In the genomic region with DNA sequence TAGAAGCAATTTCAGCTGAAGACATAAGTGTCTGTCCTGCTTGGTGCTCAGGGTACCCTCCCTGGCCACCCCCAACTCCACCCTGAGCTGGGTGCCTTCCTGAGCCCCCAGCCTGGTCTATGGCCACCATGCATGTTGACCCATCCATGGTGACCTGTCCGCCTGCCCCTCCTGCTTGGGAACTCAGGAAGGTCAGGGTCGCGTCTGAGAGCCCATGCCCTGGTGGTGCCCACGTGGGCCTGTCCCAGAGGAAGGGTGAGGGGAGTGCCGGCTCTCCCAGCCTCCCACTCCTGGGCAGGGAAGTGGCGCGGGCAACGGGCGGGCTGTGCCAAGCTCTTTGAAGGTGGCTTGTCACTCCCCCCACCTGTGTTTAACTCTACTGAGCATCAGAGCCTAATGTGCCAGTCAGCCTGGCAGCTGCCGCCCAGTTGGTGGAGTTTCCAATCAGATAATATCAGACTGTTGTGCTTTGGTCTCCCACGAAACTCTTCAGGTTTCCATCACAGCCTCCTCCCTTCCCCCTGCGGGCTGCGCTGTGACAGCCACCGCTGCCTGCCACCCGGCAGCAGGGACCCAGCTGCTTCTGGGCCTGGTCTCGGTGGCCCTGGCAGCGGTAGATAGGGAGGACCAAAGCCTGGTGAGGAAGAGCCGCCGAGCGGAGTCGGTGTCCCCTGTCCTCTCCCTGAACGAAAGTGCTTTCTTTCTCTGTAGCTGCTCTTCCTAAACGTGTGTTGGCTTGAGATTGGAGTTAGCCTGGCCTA, we compare ENCODE assay signal across 8 cellular contexts. TPM values are rescaled to one million over a fixed set of nuclear protein-coding genes. Genes with fewer than 3 reads are reported as not detected.
DNase-seq lines count a peak whose midpoint lies in the region; ATAC-seq, FAIRE-seq and TF ChIP-seq lines count a peak whose summit lies in the region.

No MANE protein-coding gene starts in this region.

- peaks cover 58% of the 10 kb centered on the region for H3K4me1 Mint-ChIP-seq in activated T-cell treated with anti-CD3 and anti-CD28 coated beads, Interleukin-2, amount 50 U/mL, for 72 hours (ENCODE audit: low read depth)

- ATAC-seq in activated T-cell treated with anti-CD3 and anti-CD28 coated beads, Interleukin-2, amount 50 U/mL, for 72 hours (replicated peaks in 1 of 2): peak; percentile 31 to 58
- ATAC-seq in HG02798 (IDR thresholded peaks at IDR 0.05; ENCODE audit: poor library complexity, unreplicated experiment): no peak
- no peak for ATAC-seq in GM18907 (IDR thresholded peaks at IDR 0.05; ENCODE audit: unreplicated experiment)

- H3K4me3 Mint-ChIP-seq in activated T-cell treated with anti-CD3 and anti-CD28 coated beads, Interleukin-2, amount 50 U/mL, for 72 hours: peak overlapping the region; percentile 84 to 92

- intact Hi-C loops in kidney (cut with DNase I): no loop called here

- H3K4me1 ChIP-seq in kidney (ENCODE audit: control insufficient read depth in 1 of 2, insufficient read depth in 1 of 2, low read depth in 1 of 2, low read length in 2 of 2): peaks cover 56 to 76% of the 10 kb centered on the region in 2 donors

- peak overlapping the region in 1 of 2 donors; percentile 11 for H3K4me3 ChIP-seq in kidney (ENCODE audit: low read length in 2 of 2)

- H3K27ac ChIP-seq in kidney (ENCODE audit: low read depth in 2 of 2, low read length in 2 of 2): peak overlapping the region; percentile 77 to 93
- peak overlapping the region; percentile 80 for H3K27ac ChIP-seq in substantia nigra (ENCODE audit: low read depth, low read length, poor library complexity, severe bottlenecking)

- H3K27me3 Mint-ChIP-seq in activated T-cell treated with anti-CD3 and anti-CD28 coated beads, Interleukin-2, amount 50 U/mL, for 72 hours (ENCODE audit: low read depth): no peaks in the 10 kb centered on the region

- DNase-seq in NCI-H1694 (lab: John Stamatoyannopoulos, UW): peak; percentile 39
- DNase-seq in activated T-cell treated with anti-CD3 and anti-CD28 coated beads, Interleukin-2, amount 50 U/mL, for 72 hours: peak; percentile 31 to 49
- peak; percentile 84 for DNase-seq in kidney
- no peak for DNase-seq in substantia nigra (lab: John Stamatoyannopoulos, UW)
- no peak for DNase-seq in NCI-H1048 (lab: John Stamatoyannopoulos, UW)
- no peak for DNase-seq in NCI-H2081 (lab: John Stamatoyannopoulos, UW)

- H3K36me3 ChIP-seq in kidney (ENCODE audit: control insufficient read depth in 1 of 2, insufficient read depth in 2 of 2, low read length in 2 of 2): no peaks in the 10 kb centered on the region

- no peaks in the 10 kb centered on the region for H3K9me3 Mint-ChIP-seq in activated T-cell treated with anti-CD3 and anti-CD28 coated beads, Interleukin-2, amount 50 U/mL, for 72 hours

- H3K9me3 ChIP-seq in kidney (ENCODE audit: control insufficient read depth in 1 of 2, low read length in 2 of 2): no peaks in the 10 kb centered on the region

- no peak for FAIRE-seq in kidney (lab: Jason Lieb, UNC)

- H3K9ac ChIP-seq in kidney (ENCODE audit: low read length in 2 of 2): peak overlapping the region in 1 of 2 donors; percentile 65

- peaks cover 0 to 2% of the 10 kb centered on the region in 2 donors for H3K36me3 Mint-ChIP-seq in activated T-cell treated with anti-CD3 and anti-CD28 coated beads, Interleukin-2, amount 50 U/mL, for 72 hours (ENCODE audit: insufficient read depth in 2 of 2)

- H3K27ac Mint-ChIP-seq in activated T-cell treated with anti-CD3 and anti-CD28 coated beads, Interleukin-2, amount 50 U/mL, for 72 hours: no peak overlapping the region

- TF ChIP-seq CTCF in kidney (IDR thresholded peaks at IDR 0.05; ENCODE audit: borderline replicate concordance, extremely low read depth, insufficient read depth): no peak

RNA-seq across cellular contexts. Expression of a gene that starts 4.8 kb away (rescaled TPM):
- total RNA-seq in activated T-cell treated with anti-CD3 and anti-CD28 coated beads, Interleukin-2, amount 50 U/mL, for 72 hours: 10 to 100 TPM; 60.7 to 65.6 TPM
- total RNA-seq in kidney: 128 TPM
- 27.3 TPM for polyA plus RNA-seq in kidney (ENCODE audit: insufficient read depth, low read depth, low replicate concordance)

RNA-seq across cellular contexts. Expression of a gene that starts 41.6 kb away (rescaled TPM):
- total RNA-seq in activated T-cell treated with anti-CD3 and anti-CD28 coated beads, Interleukin-2, amount 50 U/mL, for 72 hours: 10 to 100 TPM; 72.3 to 85.8 TPM
- 44.4 TPM for total RNA-seq in kidney
- polyA plus RNA-seq in kidney (ENCODE audit: insufficient read depth, low read depth, low replicate concordance): 43.1 TPM

RNA-seq across cellular contexts. Expression of a gene that starts 45.9 kb away (rescaled TPM):
- total RNA-seq in activated T-cell treated with anti-CD3 and anti-CD28 coated beads, Interleukin-2, amount 50 U/mL, for 72 hours: 100 to 1,000 TPM; 281 to 282 TPM
- total RNA-seq in kidney: 313 TPM
- 232 TPM for polyA plus RNA-seq in kidney (ENCODE audit: insufficient read depth, low read depth, low replicate concordance)

Comparison
In these comparisons a context has a peak if more than half of its experiments do, and no peak if none do; other contexts are left out.
1. DNase-seq: peak in NCI-H1694 (single experiment), activated T-cell treated with anti-CD3 and anti-CD28 coated beads, Interleukin-2, amount 50 U/mL, for 72 hours (2 of 2) and kidney (single experiment); none in substantia nigra (0 of 49), NCI-H1048 (single experiment) and NCI-H2081 (0 of 2).
2. ATAC-seq: peak in activated T-cell treated with anti-CD3 and anti-CD28 coated beads, Interleukin-2, amount 50 U/mL, for 72 hours (2 of 2); none in HG02798 (single experiment) and GM18907 (single experiment).